ENCODE assay signal across 8 cellular contexts in genomic region chr7:1225462-1226154, GRCh38. TPM values are rescaled to one million over a fixed set of nuclear protein-coding genes. Genes with fewer than 3 reads are reported as not detected.
DNase-seq lines count a peak whose midpoint lies in the region; ATAC-seq and TF ChIP-seq lines count a peak whose summit lies in the region.

No MANE protein-coding gene starts in this region.

- ATAC-seq in heart left ventricle: peak in 3 of 4 donors; percentile 41 to 58 (median 47)
- ATAC-seq in HG02678 (IDR thresholded peaks at IDR 0.05; ENCODE audit: unreplicated experiment): no peak
- no peak for ATAC-seq in GM18858 (IDR thresholded peaks at IDR 0.05; ENCODE audit: unreplicated experiment)

- H3K27me3 ChIP-seq in heart left ventricle: peaks cover 70 to 100% (median 95%) of the 10 kb centered on the region in 9 donors

- H3K9me3 Mint-ChIP-seq in IgD-negative memory B cell: peaks cover 0 to 4% (median 0%) of the 10 kb centered on the region in 3 donors
- no peaks in the 10 kb centered on the region for H3K9me3 Mint-ChIP-seq in activated T-helper 1 cell treated with anti-CD3 and anti-CD28 coated beads, Interleukin-12 subunit alpha, Interleukin-12 subunit beta, Interleukin-2, Interleukin-4 antibody, amounts not matched to agents 30 ng/mL and 10 ng/mL and 1 ng/mL, durations not matched to agents 14 hours and 24 hours and 36 hours

- H3K27ac Mint-ChIP-seq in IgD-negative memory B cell: peak overlapping the region; percentile 87 to 89 (median 87)
- peak overlapping the region; percentile 70 for H3K27ac Mint-ChIP-seq in activated T-helper 1 cell treated with anti-CD3 and anti-CD28 coated beads, Interleukin-12 subunit alpha, Interleukin-12 subunit beta, Interleukin-2, Interleukin-4 antibody, amounts not matched to agents 30 ng/mL and 10 ng/mL and 1 ng/mL, durations not matched to agents 14 hours and 24 hours and 36 hours

- WGBS in heart left ventricle, 4 donors: 7 to 14% (median 11%) methylated on average over 49 to 51 of the region's 51 CpGs

- TF ChIP-seq CTCF in heart left ventricle (IDR thresholded peaks at IDR 0.05): peak; percentile 59 to 86 (median 80)

- H3K27me3 Mint-ChIP-seq in IgD-negative memory B cell: peaks cover 45% of the 10 kb centered on the region
- H3K27me3 Mint-ChIP-seq in activated T-helper 1 cell treated with anti-CD3 and anti-CD28 coated beads, Interleukin-12 subunit alpha, Interleukin-12 subunit beta, Interleukin-2, Interleukin-4 antibody, amounts not matched to agents 30 ng/mL and 10 ng/mL and 1 ng/mL, durations not matched to agents 14 hours and 24 hours and 36 hours (ENCODE audit: insufficient read depth): peaks cover 54% of the 10 kb centered on the region

- peaks cover 0 to 3% (median 3%) of the 10 kb centered on the region in 3 donors for H3K4me1 Mint-ChIP-seq in IgD-negative memory B cell
- no peaks in the 10 kb centered on the region for H3K4me1 Mint-ChIP-seq in activated T-helper 1 cell treated with anti-CD3 and anti-CD28 coated beads, Interleukin-12 subunit alpha, Interleukin-12 subunit beta, Interleukin-2, Interleukin-4 antibody, amounts not matched to agents 30 ng/mL and 10 ng/mL and 1 ng/mL, durations not matched to agents 14 hours and 24 hours and 36 hours (ENCODE audit: low read depth)

- H3K4me3 Mint-ChIP-seq in IgD-negative memory B cell: peak overlapping the region in 3 of 4 donors; percentile 30 to 76 (median 54)
- H3K4me3 Mint-ChIP-seq in activated T-helper 1 cell treated with anti-CD3 and anti-CD28 coated beads, Interleukin-12 subunit alpha, Interleukin-12 subunit beta, Interleukin-2, Interleukin-4 antibody, amounts not matched to agents 30 ng/mL and 10 ng/mL and 1 ng/mL, durations not matched to agents 14 hours and 24 hours and 36 hours: no peak overlapping the region

- H3K9me3 ChIP-seq in heart left ventricle: no peaks in the 10 kb centered on the region

- DNase-seq in AG20443 (ENCODE audit: low spot score): peak; percentile 81
- peak; percentile 13 for DNase-seq in activated T-helper 1 cell treated with anti-CD3 and anti-CD28 coated beads, Interleukin-12 subunit alpha, Interleukin-12 subunit beta, Interleukin-2, Interleukin-4 antibody, amounts not matched to agents 30 ng/mL and 10 ng/mL and 1 ng/mL, durations not matched to agents 14 hours and 24 hours and 36 hours (ENCODE audit: low spot score)
- no peak for DNase-seq in heart left ventricle
- peak; percentile 46 to 55 for DNase-seq in stimulated activated CD4-positive, alpha-beta T cell treated with anti-CD3 and anti-CD28 coated beads, Interleukin-2, amount 100 ng/mL, for 48 hours
- no peak for DNase-seq in HCEC 1CT

- H3K4me3 ChIP-seq in heart left ventricle: no peak overlapping the region

- no peaks in the 10 kb centered on the region for H3K36me3 Mint-ChIP-seq in IgD-negative memory B cell
- no peaks in the 10 kb centered on the region for H3K36me3 Mint-ChIP-seq in activated T-helper 1 cell treated with anti-CD3 and anti-CD28 coated beads, Interleukin-12 subunit alpha, Interleukin-12 subunit beta, Interleukin-2, Interleukin-4 antibody, amounts not matched to agents 30 ng/mL and 10 ng/mL and 1 ng/mL, durations not matched to agents 14 hours and 24 hours and 36 hours (ENCODE audit: low read depth)

- H3K27ac ChIP-seq in heart left ventricle: no peak overlapping the region

- H3K4me1 ChIP-seq in heart left ventricle: peaks cover 0 to 25% (median 4%) of the 10 kb centered on the region in 12 donors

- H3K36me3 ChIP-seq in heart left ventricle: no peaks in the 10 kb centered on the region

- TF ChIP-seq POLR2A in heart left ventricle (IDR thresholded peaks at IDR 0.05): no peak

- intact Hi-C loops in activated T-helper 1 cell treated with anti-CD3 and anti-CD28 coated beads, Interleukin-12 subunit alpha, Interleukin-12 subunit beta, Interleukin-2, Interleukin-4 antibody, amounts not matched to agents 30 ng/mL and 10 ng/mL and 1 ng/mL, durations not matched to agents 14 hours and 24 hours and 36 hours (cut with micrococcal nuclease): loop anchor here (1.0 kb wide), 1 partner anchor 207 kb away; no protein-coding TSS in a partner anchor
- intact Hi-C loops in heart left ventricle (cut with DNase I): loop anchor here (1.0 to 10.0 kb wide), 8 partner anchors 187 to 249 kb away; no protein-coding TSS in a partner anchor

RNA-seq across cellular contexts. Expression of gene UNCX, which starts 7.1 kb away (rescaled TPM):
- polyA plus RNA-seq in IgD-negative memory B cell: not detected
- total RNA-seq in activated T-helper 1 cell treated with anti-CD3 and anti-CD28 coated beads, Interleukin-12 subunit alpha, Interleukin-12 subunit beta, Interleukin-2, Interleukin-4 antibody, amounts not matched to agents 30 ng/mL and 10 ng/mL and 1 ng/mL, durations not matched to agents 14 hours and 24 hours and 36 hours: not detected in 2 replicates
- not detected for total RNA-seq in heart left ventricle
- not detected for polyA plus RNA-seq in heart left ventricle

Comparison
In these comparisons a context has a peak if more than half of its experiments do, and no peak if none do; other contexts are left out.
1. DNase-seq: peak in AG20443 (single experiment), activated T-helper 1 cell treated with anti-CD3 and anti-CD28 coated beads, Interleukin-12 subunit alpha, Interleukin-12 subunit beta, Interleukin-2, Interleukin-4 antibody, amounts not matched to agents 30 ng/mL and 10 ng/mL and 1 ng/mL, durations not matched to agents 14 hours and 24 hours and 36 hours (single experiment) and stimulated activated CD4-positive, alpha-beta T cell treated with anti-CD3 and anti-CD28 coated beads, Interleukin-2, amount 100 ng/mL, for 48 hours (2 of 2); none in heart left ventricle (0 of 5) and HCEC 1CT (single experiment).
2. ATAC-seq: peak in heart left ventricle (3 of 4); none in HG02678 (single experiment) and GM18858 (single experiment).